In the genomic region with DNA sequence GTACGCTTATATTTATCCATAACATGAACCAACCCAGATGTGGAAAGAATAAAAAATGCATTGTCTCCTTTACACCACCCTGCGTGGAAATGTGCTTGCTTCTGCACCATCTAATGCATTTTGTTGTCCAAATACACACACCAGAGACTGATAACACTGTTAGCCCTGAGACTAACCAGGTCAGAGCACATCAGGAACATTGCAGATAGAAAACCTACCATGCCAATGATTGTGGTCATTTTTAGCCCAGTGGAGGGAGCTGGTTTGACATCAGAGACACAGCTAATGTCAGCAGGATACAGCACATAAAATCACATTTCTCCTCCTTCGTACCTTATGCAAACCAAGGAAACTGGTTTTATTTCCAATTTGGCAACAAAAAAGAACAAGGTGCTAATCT, we compare ENCODE assay signal across 25 cellular contexts.
DNase-seq lines count a peak whose midpoint lies in the region; ATAC-seq, FAIRE-seq and TF ChIP-seq lines count a peak whose summit lies in the region.
"Had no signal": no experiment of that assay in that cellular context is flagged by ENCODE, and none has a peak within 500 bp of the region (broad histone marks: within the 10 kb centered on the region; RNA-seq: fewer than 3 reads in every experiment).

No MANE protein-coding gene starts in this region.

- peaks cover 8 to 14% of the 10 kb centered on the region in 2 donors for H3K9me3 Mint-ChIP-seq in effector memory CD8-positive, alpha-beta T cell
- H3K9me3 Mint-ChIP-seq: activated naive CD8-positive, alpha-beta T cell treated with anti-CD3 and anti-CD28 coated beads, Interleukin-2, amount 50 U/mL, for 24 hours had no signal

- no peaks in the 10 kb centered on the region for H3K27me3 ChIP-seq in mesendoderm (ENCODE audit: insufficient read depth, low read length, poor library complexity)
- H3K27me3 ChIP-seq: upper lobe of right lung had no signal

- FAIRE-seq in H54 (lab: Jason Lieb, UNC) = peak; percentile 58

- no peaks in the 10 kb centered on the region for H3K27me3 Mint-ChIP-seq in effector memory CD8-positive, alpha-beta T cell
- H3K27me3 Mint-ChIP-seq: activated naive CD8-positive, alpha-beta T cell treated with anti-CD3 and anti-CD28 coated beads, Interleukin-2, amount 50 U/mL, for 24 hours had no signal

- no peaks in the 10 kb centered on the region for H3K79me2 ChIP-seq in mesendoderm (ENCODE audit: control insufficient read depth, insufficient read depth, low read length)

- no peak overlapping the region for H2BK120ac ChIP-seq in mesendoderm (ENCODE audit: low read depth, low read length)

- no peak overlapping the region for H4K5ac ChIP-seq in mesendoderm (ENCODE audit: low read length)

- H3K27ac Mint-ChIP-seq in effector memory CD8-positive, alpha-beta T cell = no peak overlapping the region
- H3K27ac Mint-ChIP-seq: activated naive CD8-positive, alpha-beta T cell treated with anti-CD3 and anti-CD28 coated beads, Interleukin-2, amount 50 U/mL, for 24 hours had no signal

- ATAC-seq in GM21619 (IDR thresholded peaks at IDR 0.05; ENCODE audit: unreplicated experiment) = no peak
- no peak for ATAC-seq in effector memory CD8-positive, alpha-beta T cell (replicated peaks)
- ATAC-seq: activated naive CD8-positive, alpha-beta T cell treated with anti-CD3 and anti-CD28 coated beads, Interleukin-2, amount 50 U/mL, for 24 hours; sciatic nerve; upper lobe of right lung had no signal

- DNase-seq in H54 (ENCODE audit: insufficient read length, low spot score) = no peak
- peak; percentile 94 for DNase-seq in NCI-H146 (lab: John Stamatoyannopoulos, UW)
- peak; percentile 1 for DNase-seq in astrocyte of the hippocampus (ENCODE audit: low read depth, low spot score)
- peak; percentile 6 for DNase-seq in mesendoderm
- no peak for DNase-seq in effector memory CD8-positive, alpha-beta T cell
- DNase-seq in DMS114 treated with DMSO at 0.1 percent for 48 hours (lab: John Stamatoyannopoulos, UW; ENCODE audit: unreplicated experiment) = no peak
- DNase-seq: activated CD4-positive, alpha-beta T cell treated with anti-CD3 and anti-CD28 coated beads, Interleukin-2, amount 50 U/mL, for 1 hour; activated naive CD8-positive, alpha-beta T cell treated with anti-CD3 and anti-CD28 coated beads, Interleukin-2, amount 50 U/mL, for 24 hours; activated T-cell treated with anti-CD3 and anti-CD28 coated beads, Interleukin-2, amount 50 U/mL, for 48 hours; C1 segment of cervical spinal cord; Calu3; dermis blood vessel endothelial cell; mammary epithelial cell; NCI-H1048; NCI-H2029; NCI-H2227 treated with DMSO at 0.1 percent for 48 hours; SHP77; stimulated activated CD4-positive, alpha-beta T cell treated with anti-CD3 and anti-CD28 coated beads, Interleukin-12 subunit alpha, Interleukin-12 subunit beta, amount 100 ng/mL, for 4 hours; stimulated activated CD4-positive, alpha-beta T cell treated with anti-CD3 and anti-CD28 coated beads, Interleukin-4, amount 100 ng/mL, for 1 hour; SW 1271; T-helper 9 cell; upper lobe of right lung; WERI-Rb-1 had no signal

- no peak for TF ChIP-seq POLR2A in H54 (IDR thresholded peaks at IDR 0.05; ENCODE audit: low read depth, low read length)

- H3K4ac ChIP-seq in mesendoderm (ENCODE audit: low read depth, low read length) = no peak overlapping the region

- no peaks in the 10 kb centered on the region for H3K79me1 ChIP-seq in mesendoderm (ENCODE audit: low read length)

- H3K18ac ChIP-seq in mesendoderm (ENCODE audit: low read length) = no peak overlapping the region

- H2BK5ac ChIP-seq in mesendoderm (ENCODE audit: low read length) = no peak overlapping the region

- no peak overlapping the region for H2BK15ac ChIP-seq in mesendoderm (replicated peaks; ENCODE audit: low read depth)

- no peak overlapping the region for H3K9ac ChIP-seq in mesendoderm (ENCODE audit: low read length)

- H3K4me3 ChIP-seq in mesendoderm (ENCODE audit: low read length) = no peak overlapping the region
- H3K4me3 ChIP-seq: upper lobe of right lung had no signal

- H3K4me2 ChIP-seq in mesendoderm (ENCODE audit: low read length) = no peak overlapping the region

- H3K56ac ChIP-seq in mesendoderm (ENCODE audit: low read length) = no peak overlapping the region

- H3K4me1 Mint-ChIP-seq in effector memory CD8-positive, alpha-beta T cell (ENCODE audit: low read depth in 2 of 2) = no peaks in the 10 kb centered on the region
- H3K4me1 Mint-ChIP-seq: activated naive CD8-positive, alpha-beta T cell treated with anti-CD3 and anti-CD28 coated beads, Interleukin-2, amount 50 U/mL, for 24 hours had no signal

- H4K8ac ChIP-seq in mesendoderm (ENCODE audit: low read depth, low read length) = no peak overlapping the region

- no peak overlapping the region for H2AK5ac ChIP-seq in mesendoderm (ENCODE audit: low read length)

- no peak overlapping the region for H3K4me3 Mint-ChIP-seq in effector memory CD8-positive, alpha-beta T cell
- H3K4me3 Mint-ChIP-seq: activated naive CD8-positive, alpha-beta T cell treated with anti-CD3 and anti-CD28 coated beads, Interleukin-2, amount 50 U/mL, for 24 hours had no signal

- WGBS in mesendoderm (ENCODE audit: extremely low coverage, insufficient coverage, low lambda C conversion rate) = no CpG with 5 or more reads among the region's 3 CpGs

- H3K4me1 ChIP-seq in mesendoderm (ENCODE audit: control insufficient read depth, low read depth, low read length) = no peaks in the 10 kb centered on the region
- H3K4me1 ChIP-seq: upper lobe of right lung had no signal

- H3K23ac ChIP-seq in mesendoderm (ENCODE audit: low read length) = no peak overlapping the region

- H3K27ac ChIP-seq in mesendoderm (ENCODE audit: low read depth, low read length) = no peak overlapping the region
- H3K27ac ChIP-seq: upper lobe of right lung, WERI-Rb-1 had no signal

- peaks cover 3% of the 10 kb centered on the region for H3K36me3 Mint-ChIP-seq in effector memory CD8-positive, alpha-beta T cell (ENCODE audit: insufficient read depth)

- H3K36me3 ChIP-seq in mesendoderm (ENCODE audit: control insufficient read depth, insufficient read depth, low read length) = no peaks in the 10 kb centered on the region
- H3K36me3 ChIP-seq: upper lobe of right lung, WERI-Rb-1 had no signal

Comparison
In these comparisons a context has a peak if more than half of its experiments do, and no peak if none do; other contexts are left out.
1. DNase-seq: peak in NCI-H146 (single experiment), astrocyte of the hippocampus (single experiment) and mesendoderm (single experiment); none in H54 (single experiment), effector memory CD8-positive, alpha-beta T cell (0 of 3) and DMS114 treated with DMSO at 0.1 percent for 48 hours (single experiment).